20 cellular contexts compared by ENCODE assay signal in genomic region chr5:10289991-10290390, GRCh38. TPM values are rescaled to one million over a fixed set of nuclear protein-coding genes. Genes with fewer than 3 reads are reported as not detected.
DNase-seq lines count a peak whose midpoint lies in the region; ATAC-seq and TF ChIP-seq lines count a peak whose summit lies in the region.
"Had no signal": no experiment of that assay in that cellular context is flagged by ENCODE, and none has a peak within 500 bp of the region (broad histone marks: within the 10 kb centered on the region; RNA-seq: fewer than 3 reads in every experiment).

No MANE protein-coding gene starts in this region.

- H3K9me3 Mint-ChIP-seq in stimulated activated naive B cell treated with anti-CD40 and anti-IgM and Interleukin-4, amounts not matched to agents 10 μg/mL and 1 μg/mL and 100 μg/mL, for 72 hours = peaks cover 4% of the 10 kb centered on the region in 2 donors
- H3K9me3 Mint-ChIP-seq: activated T-cell treated with anti-CD3 and anti-CD28 coated beads, Interleukin-2, amount 50 U/mL, for 72 hours had no signal

- H3K27ac Mint-ChIP-seq in stimulated activated naive B cell treated with anti-CD40 and anti-IgM and Interleukin-4, amounts not matched to agents 10 μg/mL and 1 μg/mL and 100 μg/mL, for 72 hours = no peak overlapping the region
- H3K27ac Mint-ChIP-seq: activated T-cell treated with anti-CD3 and anti-CD28 coated beads, Interleukin-2, amount 50 U/mL, for 72 hours; naive thymus-derived CD8-positive, alpha-beta T cell had no signal

- 52% methylated on average over 4 of the region's 10 CpGs for WGBS in right lobe of liver (ENCODE audit: insufficient coverage, low coverage, low lambda C conversion rate, missing lambda C conversion rate)
- 94 to 96% (median 95%) methylated on average over 10 of the region's 10 CpGs for WGBS in spleen, 5 donors

- H3K4me3 ChIP-seq in right lobe of liver = no peak overlapping the region
- no peak overlapping the region for H3K4me3 ChIP-seq in spleen
- H3K4me3 ChIP-seq: dorsolateral prefrontal cortex, heart left ventricle, ovary, uterus had no signal

- TF ChIP-seq POLR2A in right lobe of liver (IDR thresholded peaks at IDR 0.05) = no peak
- TF ChIP-seq POLR2A in spleen (IDR thresholded peaks at IDR 0.05) = no peak

- ATAC-seq in right lobe of liver = peak in 3 of 4 donors; percentile 1 to 2 (median 1)
- ATAC-seq in GM21423 (IDR thresholded peaks at IDR 0.05; ENCODE audit: unreplicated experiment) = no peak
- no peak for ATAC-seq in stimulated activated naive B cell treated with anti-CD40 and anti-IgM and Interleukin-4, amounts not matched to agents 10 μg/mL and 1 μg/mL and 100 μg/mL, for 72 hours (replicated peaks)
- no peak for ATAC-seq in GM21381 (IDR thresholded peaks at IDR 0.05; ENCODE audit: unreplicated experiment)
- ATAC-seq: activated T-cell treated with anti-CD3 and anti-CD28 coated beads, Interleukin-2, amount 50 U/mL, for 72 hours; naive thymus-derived CD8-positive, alpha-beta T cell had no signal

- H3K36me3 Mint-ChIP-seq in stimulated activated naive B cell treated with anti-CD40 and anti-IgM and Interleukin-4, amounts not matched to agents 10 μg/mL and 1 μg/mL and 100 μg/mL, for 72 hours = peaks cover 0 to 3% of the 10 kb centered on the region in 2 donors
- H3K36me3 Mint-ChIP-seq: naive thymus-derived CD8-positive, alpha-beta T cell had no signal

- H3K36me3 ChIP-seq in right lobe of liver (peaks cover 0 to 26% (median 2%) of the 10 kb centered on the region in 4 donors), spleen (no peaks in the 10 kb centered on the region)
- H3K36me3 ChIP-seq: ovary, uterus had no signal

- peaks cover 6 to 7% of the 10 kb centered on the region in 2 donors for H3K4me1 Mint-ChIP-seq in stimulated activated naive B cell treated with anti-CD40 and anti-IgM and Interleukin-4, amounts not matched to agents 10 μg/mL and 1 μg/mL and 100 μg/mL, for 72 hours

- H3K27me3 Mint-ChIP-seq in stimulated activated naive B cell treated with anti-CD40 and anti-IgM and Interleukin-4, amounts not matched to agents 10 μg/mL and 1 μg/mL and 100 μg/mL, for 72 hours = peaks cover 16 to 17% of the 10 kb centered on the region in 2 donors

- intact Hi-C loops in right lobe of liver (cut with DNase I) = no loop called here
- intact Hi-C loops in spleen (cut with DNase I; ENCODE audit: low total_unique reads) = loop anchor here (10.0 kb wide), 1 partner anchor 135 kb away; no protein-coding TSS in a partner anchor

- H3K27ac ChIP-seq in C4-2B (peak overlapping the region; percentile 87), VCaP (peak overlapping the region; percentile 86), right lobe of liver (peak overlapping the region; percentile 83 to 93 (median 92)), spleen (no peak overlapping the region)
- H3K27ac ChIP-seq: epithelial cell of prostate, HL-60, ovary, uterus had no signal

- H3K4me3 Mint-ChIP-seq in stimulated activated naive B cell treated with anti-CD40 and anti-IgM and Interleukin-4, amounts not matched to agents 10 μg/mL and 1 μg/mL and 100 μg/mL, for 72 hours = no peak overlapping the region
- H3K4me3 Mint-ChIP-seq: activated T-cell treated with anti-CD3 and anti-CD28 coated beads, Interleukin-2, amount 50 U/mL, for 72 hours; naive thymus-derived CD8-positive, alpha-beta T cell had no signal

- peak in 1 of 3 donors; percentile 52 for DNase-seq in right lobe of liver
- DNase-seq in spleen = peak; percentile 38
- DNase-seq in stimulated activated naive B cell treated with anti-CD40 and anti-IgM and Interleukin-4, amounts not matched to agents 10 μg/mL and 1 μg/mL and 100 μg/mL, for 72 hours = no peak
- DNase-seq: activated CD4-positive, alpha-beta T cell treated with anti-CD3 and anti-CD28 coated beads for 48 hours; activated naive CD4-positive, alpha-beta T cell treated with anti-CD3 and anti-CD28 coated beads, Interleukin-2, amount 50 U/mL, for 16 hours; activated T-cell treated with anti-CD3 and anti-CD28 coated beads, Interleukin-2, amount 50 U/mL, for 72 hours; central memory CD4-positive, alpha-beta T cell; dorsolateral prefrontal cortex; HCEC 1CT; naive thymus-derived CD8-positive, alpha-beta T cell; NCI-H226; uterus had no signal

- TF ChIP-seq CTCF in C4-2B (conservative IDR thresholded peaks at IDR 0.05) = no peak
- TF ChIP-seq CTCF in VCaP (conservative IDR thresholded peaks at IDR 0.05) = no peak
- no peak for TF ChIP-seq CTCF in right lobe of liver (IDR thresholded peaks at IDR 0.05)
- no peak for TF ChIP-seq CTCF in spleen (IDR thresholded peaks at IDR 0.05 in 8 of 11, conservative IDR thresholded peaks at IDR 0.05 in 3 of 11)

- no peaks in the 10 kb centered on the region for H3K9me3 ChIP-seq in right lobe of liver
- no peaks in the 10 kb centered on the region for H3K9me3 ChIP-seq in spleen
- H3K9me3 ChIP-seq: heart left ventricle, ovary, uterus had no signal

- H3K4me1 ChIP-seq in right lobe of liver (peaks cover 0 to 30% (median 12%) of the 10 kb centered on the region in 4 donors), spleen (peaks cover 0 to 11% (median 3%) of the 10 kb centered on the region in 6 donors)
- H3K4me1 ChIP-seq: uterus had no signal

- H3K27me3 ChIP-seq in right lobe of liver = no peaks in the 10 kb centered on the region
- no peaks in the 10 kb centered on the region for H3K27me3 ChIP-seq in spleen (replicated peaks in 1 of 7)
- H3K27me3 ChIP-seq: dorsolateral prefrontal cortex, heart left ventricle, ovary, uterus had no signal

RNA-seq across cellular contexts. Expression of gene CMBL, which starts 17.7 kb away (rescaled TPM):
- total RNA-seq in right lobe of liver (100 to 1,000 TPM in 3 of 6 experiments, 10 to 100 TPM in 3; 29.4 to 206 (median 97.7) TPM), spleen (10 to 100 TPM in 1 of 7 donors, 1 to 10 TPM in 6; 3.1 to 11.2 (median 4.8) TPM)
- 1 to 10 TPM; 1.3 to 4.7 (median 2.5) TPM for polyA plus RNA-seq in spleen

RNA-seq across cellular contexts. Expression of gene CCT5, which starts 39.9 kb away (rescaled TPM):
- total RNA-seq in right lobe of liver (100 to 1,000 TPM in 2 of 6 experiments, 10 to 100 TPM in 4; 39.7 to 124 (median 74.8) TPM), spleen (100 to 1,000 TPM in 6 of 7 donors, 10 to 100 TPM in 1; 87.8 to 150 (median 114) TPM)
- 100 to 1,000 TPM in 2 of 3 donors, 10 to 100 TPM in 1; 76.9 to 128 (median 115) TPM for polyA plus RNA-seq in spleen

RNA-seq across cellular contexts. Expression of gene ATPSCKMT, which starts 40.3 kb away (rescaled TPM):
- 10 to 100 TPM in 5 of 6 experiments, 1 to 10 TPM in 1; 7.5 to 16.0 (median 14.1) TPM for total RNA-seq in right lobe of liver
- total RNA-seq in spleen = 10 to 100 TPM in 6 of 7 donors, 1 to 10 TPM in 1; 7.7 to 31.1 (median 16.5) TPM
- polyA plus RNA-seq in spleen = 1 to 10 TPM; 5.2 to 7.9 (median 7.4) TPM

Comparison
In these comparisons a context has a peak if more than half of its experiments do, and no peak if none do; other contexts are left out.
1. H3K27ac ChIP-seq: peak in C4-2B (single experiment), VCaP (single experiment) and right lobe of liver (3 of 3); none in spleen (0 of 8).
2. ATAC-seq: peak in right lobe of liver (3 of 4); none in GM21423 (single experiment), stimulated activated naive B cell treated with anti-CD40 and anti-IgM and Interleukin-4, amounts not matched to agents 10 μg/mL and 1 μg/mL and 100 μg/mL, for 72 hours (0 of 2) and GM21381 (single experiment).